In the genomic region with DNA sequence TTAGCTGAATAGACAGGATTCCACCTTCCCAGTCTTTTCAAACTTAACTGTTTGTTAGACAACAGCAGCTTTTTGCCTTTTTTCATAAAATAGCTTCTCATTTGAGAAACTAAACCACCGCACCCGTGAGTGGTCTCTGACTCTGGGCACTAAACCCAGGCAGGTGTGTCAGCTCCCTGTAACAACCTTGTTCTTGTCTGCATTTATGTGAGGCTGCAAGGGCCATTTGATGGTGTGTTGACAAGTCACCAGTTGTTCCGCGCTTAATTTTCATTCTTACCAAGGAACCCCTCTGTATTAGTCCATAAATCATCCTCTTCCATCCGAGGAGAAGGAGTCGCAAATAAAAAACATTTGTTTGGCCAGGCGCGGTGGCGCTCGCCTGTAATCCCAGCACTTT, we compare ENCODE assay signal across 2 cellular contexts.
TF ChIP-seq lines count a peak whose summit lies in the region.

No MANE protein-coding gene starts in this region.

TF ChIP-seq in HCT116, 20 proteins besides CTCF, POLR2A, EP300 and RAD21 (continued from another document):
- TF ChIP-seq, protein P1, sequence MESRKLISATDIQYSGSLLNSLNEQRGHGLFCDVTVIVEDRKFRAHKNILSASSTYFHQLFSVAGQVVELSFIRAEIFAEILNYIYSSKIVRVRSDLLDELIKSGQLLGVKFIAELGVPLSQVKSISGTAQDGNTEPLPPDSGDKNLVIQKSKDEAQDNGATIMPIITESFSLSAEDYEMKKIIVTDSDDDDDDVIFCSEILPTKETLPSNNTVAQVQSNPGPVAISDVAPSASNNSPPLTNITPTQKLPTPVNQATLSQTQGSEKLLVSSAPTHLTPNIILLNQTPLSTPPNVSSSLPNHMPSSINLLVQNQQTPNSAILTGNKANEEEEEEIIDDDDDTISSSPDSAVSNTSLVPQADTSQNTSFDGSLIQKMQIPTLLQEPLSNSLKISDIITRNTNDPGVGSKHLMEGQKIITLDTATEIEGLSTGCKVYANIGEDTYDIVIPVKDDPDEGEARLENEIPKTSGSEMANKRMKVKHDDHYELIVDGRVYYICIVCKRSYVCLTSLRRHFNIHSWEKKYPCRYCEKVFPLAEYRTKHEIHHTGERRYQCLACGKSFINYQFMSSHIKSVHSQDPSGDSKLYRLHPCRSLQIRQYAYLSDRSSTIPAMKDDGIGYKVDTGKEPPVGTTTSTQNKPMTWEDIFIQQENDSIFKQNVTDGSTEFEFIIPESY (IDR thresholded peaks at IDR 0.05; ENCODE audit: extremely low read depth, insufficient replicate concordance, low read length), result no peak
- no peak for TF ChIP-seq EZH2 (IDR thresholded peaks at IDR 0.05)
- TF ChIP-seq CBX3 (IDR thresholded peaks at IDR 0.05; ENCODE audit: low read depth), result no peak
- no peak for TF ChIP-seq POLR2AphosphoS5 (IDR thresholded peaks at IDR 0.05; ENCODE audit: low read depth, low read length)
- no peak for TF ChIP-seq ZNF274 (IDR thresholded peaks at IDR 0.05; ENCODE audit: low read depth, low read length)
- TF ChIP-seq SIN3A (IDR thresholded peaks at IDR 0.05; ENCODE audit: low read depth), result no peak
- TF ChIP-seq, protein P2, sequence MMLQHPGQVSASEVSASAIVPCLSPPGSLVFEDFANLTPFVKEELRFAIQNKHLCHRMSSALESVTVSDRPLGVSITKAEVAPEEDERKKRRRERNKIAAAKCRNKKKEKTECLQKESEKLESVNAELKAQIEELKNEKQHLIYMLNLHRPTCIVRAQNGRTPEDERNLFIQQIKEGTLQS (IDR thresholded peaks at IDR 0.05), result no peak
- TF ChIP-seq TCF7L2 (IDR thresholded peaks at IDR 0.05; ENCODE audit: borderline replicate concordance, extremely low read depth, insufficient read depth, insufficient read length), result no peak
- TF ChIP-seq EZH2phosphoT487 (IDR thresholded peaks at IDR 0.05; ENCODE audit: borderline replicate concordance), result no peak
- TF ChIP-seq ZFX (IDR thresholded peaks at IDR 0.05), result no peak

TF ChIP-seq in neural cell, 6 proteins besides CTCF, POLR2A, EP300 and RAD21 (continued from another document):
- no peak for TF ChIP-seq EZH2 (IDR thresholded peaks at IDR 0.05; ENCODE audit: borderline replicate concordance, insufficient read depth, low read length, poor library complexity, severe bottlenecking)
